Comparison of ENCODE assay signal across 20 cellular contexts in the genomic region with DNA sequence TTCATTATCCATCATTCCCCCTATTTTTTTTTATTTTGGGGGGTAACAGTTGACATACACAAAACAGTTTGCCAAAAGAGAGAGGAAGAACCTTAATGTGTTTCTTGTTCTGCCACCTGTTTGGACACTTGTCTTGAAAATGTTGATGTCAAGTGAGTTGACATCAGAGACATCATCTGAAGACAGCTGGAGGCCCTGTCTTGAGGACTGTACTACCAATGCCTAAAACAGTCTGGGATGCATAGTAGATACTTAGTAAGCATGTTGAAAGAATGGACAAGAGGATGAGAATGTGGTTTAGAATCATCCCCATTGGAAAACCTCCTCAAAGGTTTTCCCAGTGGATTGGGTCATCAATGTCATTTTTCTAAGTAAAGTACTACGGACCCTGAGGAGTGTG. TPM values are rescaled to one million over a fixed set of nuclear protein-coding genes. Genes with fewer than 3 reads are reported as not detected.
DNase-seq lines count a peak whose midpoint lies in the region; ATAC-seq and TF ChIP-seq lines count a peak whose summit lies in the region.
"Had no signal": no experiment of that assay in that cellular context is flagged by ENCODE, and none has a peak within 500 bp of the region (broad histone marks: within the 10 kb centered on the region; RNA-seq: fewer than 3 reads in every experiment).

No MANE protein-coding gene starts in this region.

- H3K4me1 Mint-ChIP-seq in HFFc6 (ENCODE audit: low read depth), result peaks cover 64% of the 10 kb centered on the region
- H3K4me1 Mint-ChIP-seq in activated CD8-positive, alpha-beta memory T cell treated with anti-CD3 and anti-CD28 coated beads, Interleukin-2, amount 10 ng/mL, durations not matched to agents 7 days and 5 days, result peaks cover 37% of the 10 kb centered on the region

- ATAC-seq in Panc1 (no peak), GM18519 (IDR thresholded peaks at IDR 0.05; ENCODE audit: low FRiP score, unreplicated experiment) (no peak), GM19452 (IDR thresholded peaks at IDR 0.05; ENCODE audit: unreplicated experiment) (no peak)
- no peak for ATAC-seq in activated CD8-positive, alpha-beta memory T cell treated with anti-CD3 and anti-CD28 coated beads, Interleukin-2, amount 10 ng/mL, durations not matched to agents 7 days and 5 days
- ATAC-seq: activated CD8-positive, alpha-beta T cell treated with anti-CD3 and anti-CD28 coated beads, Interleukin-2, amount 10 ng/mL, durations not matched to agents 7 days and 5 days; left colon; naive thymus-derived CD4-positive, alpha-beta T cell had no signal

- in situ Hi-C loops in Panc1 (cut with HindIII; ENCODE audit: low pct_unique_long_range_greater_than_20kb, low sequenced_read_pairs), result no loop called here

- H3K27me3 ChIP-seq in Panc1 (ENCODE audit: control insufficient read depth, insufficient read depth, low read length) (no peaks in the 10 kb centered on the region), esophagus squamous epithelium (no peaks in the 10 kb centered on the region), skeletal muscle tissue (ENCODE audit: control insufficient read depth in 3 of 3, insufficient read depth in 3 of 3, low read length in 3 of 3) (no peaks in the 10 kb centered on the region)
- H3K27me3 ChIP-seq: Peyer's patch, testis had no signal

- no peak for TF ChIP-seq POLR2A in esophagus squamous epithelium (IDR thresholded peaks at IDR 0.05)

- no peak overlapping the region for H3K4me3 Mint-ChIP-seq in HFFc6
- H3K4me3 Mint-ChIP-seq in activated CD8-positive, alpha-beta memory T cell treated with anti-CD3 and anti-CD28 coated beads, Interleukin-2, amount 10 ng/mL, durations not matched to agents 7 days and 5 days, result no peak overlapping the region
- H3K4me3 Mint-ChIP-seq: activated CD8-positive, alpha-beta T cell treated with anti-CD3 and anti-CD28 coated beads, Interleukin-2, amount 10 ng/mL, durations not matched to agents 7 days and 5 days; naive thymus-derived CD4-positive, alpha-beta T cell had no signal

- H3K36me3 ChIP-seq in Panc1 (ENCODE audit: control insufficient read depth, insufficient read depth, low read length) (peaks cover 17% of the 10 kb centered on the region), esophagus squamous epithelium (peaks cover 0 to 14% (median 0%) of the 10 kb centered on the region in 3 donors), skeletal muscle tissue (ENCODE audit: control insufficient read depth in 3 of 3, insufficient read depth in 3 of 3, low read length in 3 of 3) (peaks cover 0 to 8% (median 4%) of the 10 kb centered on the region in 3 donors)
- H3K36me3 ChIP-seq: Peyer's patch had no signal

- CTCF ChIA-PET in Panc1 (lab: Charles Lee), result no interaction called here
- CTCF ChIA-PET in activated CD8-positive, alpha-beta memory T cell treated with anti-CD3 and anti-CD28 coated beads, Interleukin-2, amount 10 ng/mL, durations not matched to agents 7 days and 5 days (lab: Charles Lee), result interaction anchor here (1.5 to 3.3 kb wide), 4 partner anchors 19 to 351 kb away, joined by 4 to 18 read pairs (median 8); no protein-coding TSS in a partner anchor

- 83 to 86% methylated on average over 1 of the region's 1 CpG for WGBS in esophagus squamous epithelium, 2 donors

- H3K4me3 ChIP-seq in Panc1 (ENCODE audit: low read depth in 2 of 2, low read length in 2 of 2) (no peak overlapping the region), esophagus squamous epithelium (no peak overlapping the region), skeletal muscle tissue (ENCODE audit: low read length in 3 of 3) (no peak overlapping the region)
- H3K4me3 ChIP-seq: Peyer's patch, testis had no signal

- H3K36me3 Mint-ChIP-seq in HFFc6 (ENCODE audit: low read depth), result peaks cover 31% of the 10 kb centered on the region
- H3K36me3 Mint-ChIP-seq in activated CD8-positive, alpha-beta memory T cell treated with anti-CD3 and anti-CD28 coated beads, Interleukin-2, amount 10 ng/mL, durations not matched to agents 7 days and 5 days, result peaks cover 7% of the 10 kb centered on the region

- peaks cover 5% of the 10 kb centered on the region; the same call in 1 of the 2 replicates for H3K27me3 Mint-ChIP-seq in HFFc6 (ENCODE audit: insufficient read depth)
- peaks cover 7% of the 10 kb centered on the region for H3K27me3 Mint-ChIP-seq in activated CD8-positive, alpha-beta memory T cell treated with anti-CD3 and anti-CD28 coated beads, Interleukin-2, amount 10 ng/mL, durations not matched to agents 7 days and 5 days

- no peaks in the 10 kb centered on the region for H3K9me3 ChIP-seq in Panc1 (ENCODE audit: control insufficient read depth, insufficient read depth, low read depth, low read length)
- H3K9me3 ChIP-seq in esophagus squamous epithelium, result no peaks in the 10 kb centered on the region
- no peaks in the 10 kb centered on the region for H3K9me3 ChIP-seq in skeletal muscle tissue (ENCODE audit: control insufficient read depth in 3 of 3, low read length in 3 of 3)
- H3K9me3 ChIP-seq: Peyer's patch, testis had no signal

- DNase-seq in HFFc6 (no peak), Panc1 (ENCODE audit: low read depth, low spot score) (no peak), esophagus squamous epithelium (lab: John Stamatoyannopoulos, UW) (no peak), NOMO-1 treated with dmso at 0.1 percent for 144 hours (lab: John Stamatoyannopoulos, UW; ENCODE audit: unreplicated experiment) (no peak)
- no peak for DNase-seq in activated CD8-positive, alpha-beta memory T cell treated with anti-CD3 and anti-CD28 coated beads, Interleukin-2, amount 10 ng/mL, durations not matched to agents 7 days and 5 days
- DNase-seq: activated CD8-positive, alpha-beta T cell treated with anti-CD3 and anti-CD28 coated beads, Interleukin-2, amount 10 ng/mL, durations not matched to agents 7 days and 5 days; activated gamma-delta T cell treated with Interleukin-2 at 50 U/mL for 16 hours; left colon; naive thymus-derived CD4-positive, alpha-beta T cell; NCI-H1436; NK-92 treated with Interleukin-12 subunit alpha and Interleukin-12 subunit beta, amount 100 ng/mL, for 24 hours; Peyer's patch; stimulated activated CD4-positive, alpha-beta T cell treated with anti-CD3 and anti-CD28 coated beads, Interleukin-12 subunit alpha, Interleukin-12 subunit beta, amount 100 ng/mL, for 4 hours; stimulated activated CD4-positive, alpha-beta T cell treated with anti-CD3 and anti-CD28 coated beads, Interleukin-4, amount 100 ng/mL, for 24 hours; stimulated activated naive CD4-positive, alpha-beta T cell; testis had no signal

- H3K27ac ChIP-seq in Panc1 (ENCODE audit: low read length), result peak overlapping the region; percentile 98
- peak overlapping the region in 3 of 4 donors; percentile 5 to 99 (median 97) for H3K27ac ChIP-seq in esophagus squamous epithelium
- peak overlapping the region; percentile 5 for H3K27ac ChIP-seq in skeletal muscle tissue (ENCODE audit: low read depth, low read length)
- H3K27ac ChIP-seq: C4-2B, Peyer's patch, testis had no signal

- POLR2A ChIA-PET in Panc1 (lab: Charles Lee), result interaction anchor here (0.7 kb wide), 1 partner anchor 386 kb away, joined by 4 read pairs; no protein-coding TSS in a partner anchor

- intact Hi-C loops in Panc1 (cut with micrococcal nuclease; ENCODE audit: unreplicated experiment), result no loop called here
- intact Hi-C loops in esophagus squamous epithelium (cut with DNase I), result no loop called here

- peak overlapping the region; percentile 80 for H3K27ac Mint-ChIP-seq in HFFc6
- no peak overlapping the region for H3K27ac Mint-ChIP-seq in activated CD8-positive, alpha-beta memory T cell treated with anti-CD3 and anti-CD28 coated beads, Interleukin-2, amount 10 ng/mL, durations not matched to agents 7 days and 5 days
- H3K27ac Mint-ChIP-seq: activated CD8-positive, alpha-beta T cell treated with anti-CD3 and anti-CD28 coated beads, Interleukin-2, amount 10 ng/mL, durations not matched to agents 7 days and 5 days; naive thymus-derived CD4-positive, alpha-beta T cell had no signal

- peaks cover 62% of the 10 kb centered on the region for H3K4me1 ChIP-seq in Panc1 (ENCODE audit: control insufficient read depth, insufficient read depth, low read length)
- peaks cover 12 to 66% (median 23%) of the 10 kb centered on the region in 3 donors for H3K4me1 ChIP-seq in esophagus squamous epithelium
- H3K4me1 ChIP-seq in skeletal muscle tissue (ENCODE audit: control insufficient read depth in 3 of 3, insufficient read depth in 3 of 3, low read length in 3 of 3), result peaks cover 6 to 15% (median 8%) of the 10 kb centered on the region in 3 donors

- no peaks in the 10 kb centered on the region for H3K9me3 Mint-ChIP-seq in HFFc6
- no peaks in the 10 kb centered on the region for H3K9me3 Mint-ChIP-seq in activated CD8-positive, alpha-beta memory T cell treated with anti-CD3 and anti-CD28 coated beads, Interleukin-2, amount 10 ng/mL, durations not matched to agents 7 days and 5 days (ENCODE audit: low read depth)

- BruUV-seq in Panc1 (replicated peaks; lab: Mats Ljungman, UMichigan), result no TSS peak

- TF ChIP-seq CTCF in HFFc6 (IDR thresholded peaks at IDR 0.05), result no peak
- TF ChIP-seq CTCF in Panc1 (IDR thresholded peaks at IDR 0.05), result no peak
- TF ChIP-seq CTCF in esophagus squamous epithelium (IDR thresholded peaks at IDR 0.05), result no peak

- H3K9ac ChIP-seq in skeletal muscle tissue (ENCODE audit: low read depth in 1 of 3, low read length in 3 of 3), result no peak overlapping the region

RNA-seq across cellular contexts. Expression of a gene that starts 2.4 kb away (rescaled TPM):
- total RNA-seq in HFFc6 (2021; fragmentation: NEBNext Ultra II Directional; extraction: Animal tissue kit (Norgen Biotek cat#: 25700)), result 10 to 100 TPM; 72.9 to 95.1 (median 85.0) TPM
- total RNA-seq in Panc1 (2021; ENCODE audit: unreplicated experiment) (182 TPM), esophagus squamous epithelium (100 to 1,000 TPM in 1 of 4 donors, 10 to 100 TPM in 3; 57.4 to 106 (median 70.7) TPM), skeletal muscle tissue (59.5 TPM)
- polyA plus RNA-seq in Panc1 (2012; ENCODE audit: insufficient read length), result 55.9 TPM
- total RNA-seq in activated CD8-positive, alpha-beta memory T cell treated with anti-CD3 and anti-CD28 coated beads, Interleukin-2, amount 10 ng/mL, durations not matched to agents 7 days and 5 days, result 10 to 100 TPM; 44.6 to 61.1 TPM

RNA-seq across cellular contexts. Expression of a gene that starts 8.7 kb away (rescaled TPM):
- total RNA-seq in HFFc6 (2021; fragmentation: NEBNext Ultra II Directional; extraction: Animal tissue kit (Norgen Biotek cat#: 25700)), result 10 to 100 TPM in 1 of 6 experiments, 1 to 10 TPM in 5; 7.8 to 10.2 (median 8.6) TPM
- 22.8 TPM for total RNA-seq in Panc1 (2021; ENCODE audit: unreplicated experiment)
- polyA plus RNA-seq in Panc1 (2012; ENCODE audit: insufficient read length), result 12.7 TPM
- 1 to 10 TPM in 1 of 4 donors, under 1 TPM in 3; 0.23 to 3.2 (median 0.43) TPM for total RNA-seq in esophagus squamous epithelium
- total RNA-seq in skeletal muscle tissue, result 5.2 TPM
- 1 to 10 TPM; 1.4 to 4.0 TPM for total RNA-seq in activated CD8-positive, alpha-beta memory T cell treated with anti-CD3 and anti-CD28 coated beads, Interleukin-2, amount 10 ng/mL, durations not matched to agents 7 days and 5 days
- polyA plus RNA-seq: naive thymus-derived CD4-positive, alpha-beta T cell had no signal

Comparison
In these comparisons a context has a peak if more than half of its experiments do, and no peak if none do; other contexts are left out.
1. H3K27ac ChIP-seq: peak in every context shown above with its lines; median percentile 98 in Panc1; 97 in esophagus squamous epithelium; 5 in skeletal muscle tissue.